Comparison of ENCODE assay signal across 1 cellular context in the genomic region with DNA sequence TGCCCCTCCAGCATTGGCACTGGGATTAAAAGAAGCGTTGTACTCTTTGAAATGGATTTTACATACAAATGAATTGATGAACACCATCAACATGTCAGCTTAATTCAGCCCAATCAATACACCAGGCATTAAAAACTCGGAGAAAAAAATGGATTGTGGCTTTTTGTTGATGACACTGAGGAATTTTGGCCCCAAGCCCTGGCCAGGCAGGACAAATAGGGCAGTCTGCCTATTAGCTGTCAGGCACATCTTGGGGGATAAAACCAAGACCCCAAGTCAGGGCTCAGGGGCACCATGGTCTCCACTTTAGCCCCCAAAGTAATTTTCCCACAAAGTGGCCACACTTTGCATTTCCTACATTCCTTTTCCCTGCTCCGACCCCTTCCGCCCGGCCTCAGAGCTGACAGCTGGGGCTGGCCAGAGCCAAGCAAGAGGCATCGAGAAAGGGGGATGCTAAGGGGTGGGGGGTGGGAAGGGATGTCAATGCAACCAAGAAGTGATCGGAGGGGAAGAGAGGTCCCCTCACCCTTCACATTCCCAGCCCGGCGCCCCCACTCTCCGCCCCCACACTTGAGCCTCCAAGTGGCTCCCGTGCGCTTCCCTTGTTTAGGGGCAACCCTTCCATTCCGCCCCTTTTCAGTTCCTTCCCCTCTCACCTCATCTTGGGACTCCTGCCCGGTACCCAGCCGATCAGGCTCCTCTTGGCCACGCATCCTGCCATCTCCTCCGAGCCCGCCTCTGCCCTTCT.
TF ChIP-seq lines count a peak whose summit lies in the region.

No MANE protein-coding gene starts in this region.

TF ChIP-seq in WTC11, 78 proteins besides CTCF, POLR2A, EP300 and RAD21 (continued from another document):
- TF ChIP-seq, protein P1, sequence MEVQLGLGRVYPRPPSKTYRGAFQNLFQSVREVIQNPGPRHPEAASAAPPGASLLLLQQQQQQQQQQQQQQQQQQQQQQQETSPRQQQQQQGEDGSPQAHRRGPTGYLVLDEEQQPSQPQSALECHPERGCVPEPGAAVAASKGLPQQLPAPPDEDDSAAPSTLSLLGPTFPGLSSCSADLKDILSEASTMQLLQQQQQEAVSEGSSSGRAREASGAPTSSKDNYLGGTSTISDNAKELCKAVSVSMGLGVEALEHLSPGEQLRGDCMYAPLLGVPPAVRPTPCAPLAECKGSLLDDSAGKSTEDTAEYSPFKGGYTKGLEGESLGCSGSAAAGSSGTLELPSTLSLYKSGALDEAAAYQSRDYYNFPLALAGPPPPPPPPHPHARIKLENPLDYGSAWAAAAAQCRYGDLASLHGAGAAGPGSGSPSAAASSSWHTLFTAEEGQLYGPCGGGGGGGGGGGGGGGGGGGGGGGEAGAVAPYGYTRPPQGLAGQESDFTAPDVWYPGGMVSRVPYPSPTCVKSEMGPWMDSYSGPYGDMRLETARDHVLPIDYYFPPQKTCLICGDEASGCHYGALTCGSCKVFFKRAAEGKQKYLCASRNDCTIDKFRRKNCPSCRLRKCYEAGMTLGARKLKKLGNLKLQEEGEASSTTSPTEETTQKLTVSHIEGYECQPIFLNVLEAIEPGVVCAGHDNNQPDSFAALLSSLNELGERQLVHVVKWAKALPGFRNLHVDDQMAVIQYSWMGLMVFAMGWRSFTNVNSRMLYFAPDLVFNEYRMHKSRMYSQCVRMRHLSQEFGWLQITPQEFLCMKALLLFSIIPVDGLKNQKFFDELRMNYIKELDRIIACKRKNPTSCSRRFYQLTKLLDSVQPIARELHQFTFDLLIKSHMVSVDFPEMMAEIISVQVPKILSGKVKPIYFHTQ (CRISPR knock-in tag; IDR thresholded peaks at IDR 0.05): no peak
- TF ChIP-seq, protein P2, sequence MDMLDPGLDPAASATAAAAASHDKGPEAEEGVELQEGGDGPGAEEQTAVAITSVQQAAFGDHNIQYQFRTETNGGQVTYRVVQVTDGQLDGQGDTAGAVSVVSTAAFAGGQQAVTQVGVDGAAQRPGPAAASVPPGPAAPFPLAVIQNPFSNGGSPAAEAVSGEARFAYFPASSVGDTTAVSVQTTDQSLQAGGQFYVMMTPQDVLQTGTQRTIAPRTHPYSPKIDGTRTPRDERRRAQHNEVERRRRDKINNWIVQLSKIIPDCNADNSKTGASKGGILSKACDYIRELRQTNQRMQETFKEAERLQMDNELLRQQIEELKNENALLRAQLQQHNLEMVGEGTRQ (CRISPR knock-in tag; IDR thresholded peaks at IDR 0.05): no peak
- TF ChIP-seq ZNF121 (CRISPR knock-in tag; IDR thresholded peaks at IDR 0.05): no peak
TF ChIP-seq in WTC11: peak in this region for 0.
